ENCODE assay signal across 7 cellular contexts in genomic region chr6:152794696-152795095, GRCh38. TPM values are rescaled to one million over a fixed set of nuclear protein-coding genes. Genes with fewer than 3 reads are reported as not detected.
"Had no signal": no experiment of that assay in that cellular context is flagged by ENCODE, and none has a peak within 500 bp of the region (broad histone marks: within the 10 kb centered on the region; RNA-seq: fewer than 3 reads in every experiment).

No MANE protein-coding gene starts in this region.

- H3K27ac Mint-ChIP-seq: IgD-negative memory B cell had no signal

- H3K36me3 Mint-ChIP-seq: IgD-negative memory B cell had no signal

- DNase-seq: IMR-90, KBM-7 had no signal

- H3K27me3 Mint-ChIP-seq: IgD-negative memory B cell had no signal

- H3K4me3 Mint-ChIP-seq: IgD-negative memory B cell had no signal

- H3K4me1 Mint-ChIP-seq: IgD-negative memory B cell had no signal

RNA-seq across cellular contexts. Expression of gene VIP, which starts 44.1 kb away (rescaled TPM):
- total RNA-seq: HepG2, HT-29, HT1080, IMR-90, K562 had no signal
- polyA plus RNA-seq: HepG2, IgD-negative memory B cell, IMR-90 had no signal
